Comparison of ENCODE assay signal across 8 cellular contexts in the genomic region with DNA sequence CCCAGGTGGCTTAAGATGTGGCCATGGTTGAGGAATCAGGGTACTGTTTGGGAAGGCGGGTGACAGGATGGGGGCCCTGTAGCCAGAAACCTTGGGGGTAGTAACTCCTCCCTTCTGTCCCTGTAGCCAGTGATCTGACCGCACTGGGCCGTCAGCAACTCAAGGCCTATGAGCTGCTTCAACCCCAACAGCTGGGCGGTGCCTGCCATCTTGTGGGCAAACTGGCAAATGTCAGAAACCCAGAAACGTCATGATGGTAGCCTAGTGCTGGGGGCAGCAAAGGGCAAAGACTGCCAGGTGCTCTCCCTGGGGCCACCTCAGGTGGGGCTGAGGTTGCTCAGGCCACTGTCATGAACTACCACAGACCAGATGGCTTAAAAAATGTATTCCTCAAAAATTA. TPM values are rescaled to one million over a fixed set of nuclear protein-coding genes. Genes with fewer than 3 reads are reported as not detected.
DNase-seq lines count a peak whose midpoint lies in the region; FAIRE-seq and TF ChIP-seq lines count a peak whose summit lies in the region.

No MANE protein-coding gene starts in this region.

- FAIRE-seq in bronchial epithelial cell (lab: Jason Lieb, UNC): no peak

- no peaks in the 10 kb centered on the region for H3K9me3 ChIP-seq in OCI-LY3 (ENCODE audit: insufficient read depth, low read length)

- no peak overlapping the region for H3K4me3 ChIP-seq in GM06990 (replicated peaks; ENCODE audit: low read depth, low read length)
- H3K4me3 ChIP-seq in OCI-LY3 (ENCODE audit: low read length): no peak overlapping the region
- H3K4me3 ChIP-seq in bronchial epithelial cell (ENCODE audit: low read depth, low read length): no peak overlapping the region

- H3K4me1 ChIP-seq in OCI-LY3 (ENCODE audit: low read length): peaks cover 12% of the 10 kb centered on the region

- DNase-seq in AG08396 (ENCODE audit: low spot score): peak; percentile 68
- no peak for DNase-seq in GM06990 (ENCODE audit: extremely low read depth, insufficient read length)
- peak; percentile 32 for DNase-seq in bronchial epithelial cell (ENCODE audit: low read depth)
- DNase-seq in middle frontal gyrus (ENCODE audit: extremely low spot score, low spot score): peak; percentile 39
- DNase-seq in DMS153 (lab: John Stamatoyannopoulos, UW): no peak
- no peak for DNase-seq in GDM1 (lab: John Stamatoyannopoulos, UW)
- no peak for DNase-seq in NCI-H2107 treated with DMSO at 0.1 percent for 48 hours (lab: John Stamatoyannopoulos, UW; ENCODE audit: unreplicated experiment)

- no peak overlapping the region for H2AFZ ChIP-seq in OCI-LY3 (ENCODE audit: low read depth, low read length)

- H4K20me1 ChIP-seq in OCI-LY3 (ENCODE audit: insufficient read depth, low read length): peaks cover 14% of the 10 kb centered on the region; the same call in 1 of the 2 replicates

- no peak overlapping the region for H3K27ac ChIP-seq in OCI-LY3 (ENCODE audit: low read length)

- no peaks in the 10 kb centered on the region for H3K27me3 ChIP-seq in GM06990 (replicated peaks; ENCODE audit: control insufficient read depth, insufficient read depth, low read length)
- no peaks in the 10 kb centered on the region for H3K27me3 ChIP-seq in OCI-LY3 (ENCODE audit: low read depth, low read length)
- no peaks in the 10 kb centered on the region for H3K27me3 ChIP-seq in bronchial epithelial cell (ENCODE audit: control insufficient read depth, insufficient read depth, low read length)

- peak; percentile 39 for TF ChIP-seq CTCF in GM06990 (IDR thresholded peaks at IDR 0.05; ENCODE audit: insufficient read depth, low read length, poor library complexity, severe bottlenecking)
- TF ChIP-seq CTCF in OCI-LY3 (IDR thresholded peaks at IDR 0.05; ENCODE audit: low read depth, low read length): peak; percentile 49
- peak; percentile 52 for TF ChIP-seq CTCF in bronchial epithelial cell (IDR thresholded peaks at IDR 0.05; ENCODE audit: insufficient read depth, low read length, severe bottlenecking)

- H3K4me2 ChIP-seq in OCI-LY3 (ENCODE audit: low read length): no peak overlapping the region

- H3K36me3 ChIP-seq in GM06990 (ENCODE audit: control insufficient read depth, insufficient read depth, low read length): peaks cover 21% of the 10 kb centered on the region
- H3K36me3 ChIP-seq in OCI-LY3 (replicated peaks; ENCODE audit: low read depth, low read length): peaks cover 32% of the 10 kb centered on the region
- peaks cover 27% of the 10 kb centered on the region for H3K36me3 ChIP-seq in bronchial epithelial cell (ENCODE audit: control insufficient read depth, insufficient read depth, low read length)

- H3K79me2 ChIP-seq in OCI-LY3 (ENCODE audit: low read length): peaks cover 70% of the 10 kb centered on the region

- H3K9ac ChIP-seq in OCI-LY3 (ENCODE audit: low read length): no peak overlapping the region

RNA-seq across cellular contexts. Expression of a gene that starts 3.5 kb away (rescaled TPM):
- 268 and 331 TPM in 2 replicates for total RNA-seq in bronchial epithelial cell

RNA-seq across cellular contexts. Expression of a gene that starts 3.9 kb away (rescaled TPM):
- 68.4 and 76.1 TPM in 2 replicates for total RNA-seq in bronchial epithelial cell

RNA-seq across cellular contexts. Expression of a gene that starts 19.7 kb away (rescaled TPM):
- total RNA-seq in bronchial epithelial cell: 0.13 and 0.26 TPM in 2 replicates

RNA-seq across cellular contexts. Expression of a gene that starts 25.4 kb away (rescaled TPM):
- total RNA-seq in bronchial epithelial cell: 79.0 and 129 TPM in 2 replicates

Comparison
In these comparisons a context has a peak if more than half of its experiments do, and no peak if none do; other contexts are left out.
1. DNase-seq: peak in AG08396 (single experiment), bronchial epithelial cell (single experiment) and middle frontal gyrus (single experiment); none in GM06990 (single experiment), DMS153 (single experiment), GDM1 (single experiment) and NCI-H2107 treated with DMSO at 0.1 percent for 48 hours (single experiment).
2. Peak in every context shown above with its lines, with median percentiles within 50 percentile points of each other: CTCF ChIP-seq.